In genomic region chr3:167872941-167873340, GRCh38 we compare ENCODE assay signal across 17 cellular contexts.
DNase-seq lines count a peak whose midpoint lies in the region; ATAC-seq, FAIRE-seq and TF ChIP-seq lines count a peak whose summit lies in the region.
"Had no signal": no experiment of that assay in that cellular context is flagged by ENCODE, and none has a peak within 500 bp of the region (broad histone marks: within the 10 kb centered on the region; RNA-seq: fewer than 3 reads in every experiment).

No MANE protein-coding gene starts in this region.

- TF ChIP-seq CTCF in A549 (IDR thresholded peaks at IDR 0.05) (0 out of 3 replicates have a peak, but pooled peaks have one; percentile 7), chondrocyte (IDR thresholded peaks at IDR 0.05) (peak; percentile 65)

- H3K4me3 ChIP-seq in A549: no peak overlapping the region
- H3K4me3 ChIP-seq: body of pancreas had no signal

- H3K4me1 ChIP-seq in A549: no peaks in the 10 kb centered on the region
- H3K4me1 ChIP-seq: body of pancreas had no signal

- H3K27ac Mint-ChIP-seq in chondrocyte (ENCODE audit: unreplicated experiment): no peak overlapping the region
- H3K27ac Mint-ChIP-seq: activated T-cell treated with anti-CD3 and anti-CD28 coated beads, Interleukin-2, amount 50 U/mL, for 72 hours; CD4-positive, alpha-beta memory T cell; stimulated activated naive CD8-positive, alpha-beta T cell treated with anti-CD3 and anti-CD28 coated beads, Interleukin-15, Interleukin-2, amounts not matched to agents 100 ng/mL and 50 ng/mL, for 24 hours had no signal

- 35% methylated on average over 1 of the region's 1 CpG for WGBS in A549 (ENCODE audit: missing lambda C conversion rate)

- no peaks in the 10 kb centered on the region for H3K9me3 ChIP-seq in A549
- H3K9me3 ChIP-seq: body of pancreas had no signal

- DNase-seq in A549 (ENCODE audit: low read depth in 1 of 2, low spot score in 1 of 2) (no peak), ELR (ENCODE audit: low read depth) (peak; percentile 21), NCI-H69 (lab: John Stamatoyannopoulos, UW) (peak; percentile 51), chondrocyte (ENCODE audit: low spot score) (no peak), KG1 (lab: John Stamatoyannopoulos, UW) (no peak), NCI-H187 treated with DMSO at 0.1 percent for 48 hours (lab: John Stamatoyannopoulos, UW) (no peak), DMS153 (lab: John Stamatoyannopoulos, UW) (no peak)
- no peak for DNase-seq in activated T-cell treated with anti-CD3 and anti-CD28 coated beads, Interleukin-2, amount 50 U/mL, for 1 hour
- DNase-seq: activated CD4-positive, CD25-positive, alpha-beta regulatory T cell; activated T-cell treated with anti-CD3 and anti-CD28 coated beads, Interleukin-2, amount 50 U/mL, for 72 hours; body of pancreas; CD4-positive, alpha-beta memory T cell; HCEC 1CT; stimulated activated CD4-positive, alpha-beta T cell treated with anti-CD3 and anti-CD28 coated beads, Interleukin-4, amount 100 ng/mL, for 1 hour had no signal

- POLR2A ChIA-PET in A549 (lab: Yijun Ruan, JAX): no interaction called here

- peaks cover 27% of the 10 kb centered on the region for H3K27me3 Mint-ChIP-seq in chondrocyte (ENCODE audit: low read depth)

- no peak for TF ChIP-seq POLR2A in A549 (IDR thresholded peaks at IDR 0.05; ENCODE audit: low read length)

- no peak for ATAC-seq in A549
- ATAC-seq: activated T-cell treated with anti-CD3 and anti-CD28 coated beads, Interleukin-2, amount 50 U/mL, for 72 hours; body of pancreas; Right ventricle myocardium inferior had no signal

- no peak for FAIRE-seq in A549 (lab: Jason Lieb, UNC)

- peaks cover 5% of the 10 kb centered on the region for H3K4me1 Mint-ChIP-seq in chondrocyte (ENCODE audit: low read depth)
- H3K4me1 Mint-ChIP-seq: CD4-positive, alpha-beta memory T cell had no signal

- TF ChIP-seq RAD21 in A549 (conservative IDR thresholded peaks at IDR 0.05 in 1 of 2, IDR thresholded peaks at IDR 0.05 in 1 of 2): no peak

- CTCF ChIA-PET in A549 (lab: Yijun Ruan, JAX): interaction anchor here (0.6 kb wide), 1 partner anchor 118 kb away, joined by 4 read pairs; no protein-coding TSS in a partner anchor

- no peaks in the 10 kb centered on the region for H3K36me3 Mint-ChIP-seq in chondrocyte (ENCODE audit: low read depth)
- H3K36me3 Mint-ChIP-seq: CD4-positive, alpha-beta memory T cell had no signal

- H3K4me2 ChIP-seq in A549: no peak overlapping the region

- no peak overlapping the region for H3K27ac ChIP-seq in A549
- H3K27ac ChIP-seq: body of pancreas, epithelial cell of prostate had no signal

- H3K9me3 Mint-ChIP-seq in chondrocyte (ENCODE audit: low read depth): no peaks in the 10 kb centered on the region
- H3K9me3 Mint-ChIP-seq: activated T-cell treated with anti-CD3 and anti-CD28 coated beads, Interleukin-2, amount 50 U/mL, for 72 hours; stimulated activated naive CD8-positive, alpha-beta T cell treated with anti-CD3 and anti-CD28 coated beads, Interleukin-15, Interleukin-2, amounts not matched to agents 100 ng/mL and 50 ng/mL, for 24 hours had no signal

- TF ChIP-seq EP300 in A549 (IDR thresholded peaks at IDR 0.05): no peak

- H3K4me3 Mint-ChIP-seq in chondrocyte (ENCODE audit: unreplicated experiment): no peak overlapping the region
- H3K4me3 Mint-ChIP-seq: activated T-cell treated with anti-CD3 and anti-CD28 coated beads, Interleukin-2, amount 50 U/mL, for 72 hours; CD4-positive, alpha-beta memory T cell; stimulated activated naive CD8-positive, alpha-beta T cell treated with anti-CD3 and anti-CD28 coated beads, Interleukin-15, Interleukin-2, amounts not matched to agents 100 ng/mL and 50 ng/mL, for 24 hours had no signal

TF ChIP-seq in A549, 52 proteins besides CTCF, POLR2A, EP300 and RAD21:
- TF ChIP-seq TFCP2L1 (CRISPR knock-in tag; IDR thresholded peaks at IDR 0.05) (no peak), ZC3H11A (IDR thresholded peaks at IDR 0.05) (no peak), TP53 (CRISPR knock-in tag; IDR thresholded peaks at IDR 0.05) (no peak), SMC3 (IDR thresholded peaks at IDR 0.05) (no peak), CEBPB (IDR thresholded peaks at IDR 0.05) (no peak), REST (IDR thresholded peaks at IDR 0.05) (no peak), HES2 (IDR thresholded peaks at IDR 0.05) (no peak), JUN (IDR thresholded peaks at IDR 0.05) (no peak), FOSL2 (IDR thresholded peaks at IDR 0.05) (no peak), FOSL2 (CRISPR knock-in tag; IDR thresholded peaks at IDR 0.05) (no peak), NFE2L2 (conservative IDR thresholded peaks at IDR 0.05; ENCODE audit: low read length) (no peak), RNF2 (IDR thresholded peaks at IDR 0.05; ENCODE audit: borderline replicate concordance, low read depth) (no peak)
- TF ChIP-seq, protein P1, sequence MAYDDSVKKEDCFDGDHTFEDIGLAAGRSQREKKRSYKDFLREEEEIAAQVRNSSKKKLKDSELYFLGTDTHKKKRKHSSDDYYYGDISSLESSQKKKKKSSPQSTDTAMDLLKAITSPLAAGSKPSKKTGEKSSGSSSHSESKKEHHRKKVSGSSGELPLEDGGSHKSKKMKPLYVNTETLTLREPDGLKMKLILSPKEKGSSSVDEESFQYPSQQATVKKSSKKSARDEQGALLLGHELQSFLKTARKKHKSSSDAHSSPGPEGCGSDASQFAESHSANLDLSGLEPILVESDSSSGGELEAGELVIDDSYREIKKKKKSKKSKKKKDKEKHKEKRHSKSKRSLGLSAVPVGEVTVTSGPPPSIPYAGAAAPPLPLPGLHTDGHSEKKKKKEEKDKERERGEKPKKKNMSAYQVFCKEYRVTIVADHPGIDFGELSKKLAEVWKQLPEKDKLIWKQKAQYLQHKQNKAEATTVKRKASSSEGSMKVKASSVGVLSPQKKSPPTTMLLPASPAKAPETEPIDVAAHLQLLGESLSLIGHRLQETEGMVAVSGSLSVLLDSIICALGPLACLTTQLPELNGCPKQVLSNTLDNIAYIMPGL (CRISPR knock-in tag; IDR thresholded peaks at IDR 0.05; ENCODE audit: borderline replicate concordance): no peak
TF ChIP-seq in A549: peak in this region for 0.

Comparison
In these comparisons a context has a peak if more than half of its experiments do, and no peak if none do; other contexts are left out.
1. DNase-seq: peak in ELR (single experiment) and NCI-H69 (single experiment); none in A549 (0 of 2), chondrocyte (single experiment), KG1 (single experiment), NCI-H187 treated with DMSO at 0.1 percent for 48 hours (single experiment), activated T-cell treated with anti-CD3 and anti-CD28 coated beads, Interleukin-2, amount 50 U/mL, for 1 hour (single experiment) and DMS153 (single experiment).